In the genomic region with DNA sequence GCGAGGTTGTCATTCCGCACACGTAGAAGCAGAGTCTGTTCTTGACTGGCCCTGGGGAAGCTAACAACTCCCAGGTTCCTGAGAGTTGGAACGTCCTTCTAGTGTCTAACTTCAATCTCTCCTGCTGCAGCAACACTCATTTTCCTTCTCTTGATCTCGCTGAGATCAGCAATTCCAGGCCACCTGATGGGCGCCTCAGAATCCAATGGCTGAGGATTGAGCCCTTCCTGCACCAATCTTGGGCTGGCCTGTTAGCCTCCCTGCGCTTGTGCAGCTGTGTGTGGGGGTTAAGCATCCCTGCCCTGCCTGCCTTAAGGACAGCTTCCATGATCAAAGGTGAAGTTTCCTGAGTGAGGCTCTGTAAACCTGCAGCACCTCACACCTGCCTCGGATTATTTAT, we compare ENCODE assay signal across 18 cellular contexts.
DNase-seq lines count a peak whose midpoint lies in the region; ATAC-seq and TF ChIP-seq lines count a peak whose summit lies in the region.
"Had no signal": no experiment of that assay in that cellular context is flagged by ENCODE, and none has a peak within 500 bp of the region (broad histone marks: within the 10 kb centered on the region; RNA-seq: fewer than 3 reads in every experiment).

No MANE protein-coding gene starts in this region.

- H3K79me2 ChIP-seq in neural progenitor cell (ENCODE audit: low read depth): no peaks in the 10 kb centered on the region

- H3F3A ChIP-seq in neural progenitor cell (ENCODE audit: low read depth): peaks cover 10% of the 10 kb centered on the region

- H4K20me1 ChIP-seq in BLaER1 treated with 17β-estradiol and CSF1 and Interleukin-3, amounts not matched to agents 10 nM and 100 nM: peaks cover 0 to 88% (median 5%) of the 10 kb centered on the region in 11 experiments; a peak in 12 of 22 replicates
- no peaks in the 10 kb centered on the region for H4K20me1 ChIP-seq in neural progenitor cell (ENCODE audit: low read depth)

- H3K27ac Mint-ChIP-seq in chondrocyte (ENCODE audit: unreplicated experiment) (no peak overlapping the region), neural progenitor cell (peak overlapping the region; percentile 73)
- H3K27ac Mint-ChIP-seq: CD8-positive, alpha-beta T cell had no signal

- H3K4me2 ChIP-seq in BLaER1 treated with 17β-estradiol and CSF1 and Interleukin-3, amounts not matched to agents 10 nM and 100 nM: peak overlapping the region in 9 of 11 experiments; percentile 64 to 87 (median 84); a peak in 17 of 22 replicates
- H3K4me2 ChIP-seq in neural progenitor cell: no peak overlapping the region

- H3K27ac ChIP-seq in BLaER1 treated with 17β-estradiol and CSF1 and Interleukin-3, amounts not matched to agents 10 nM and 100 nM: peak overlapping the region in 2 of 11 experiments; percentile 25 to 62; a peak in 2 of 22 replicates
- no peak overlapping the region for H3K27ac ChIP-seq in neural progenitor cell
- H3K27ac ChIP-seq: Peyer's patch, SK-N-MC had no signal

- H3K4me1 Mint-ChIP-seq in chondrocyte (ENCODE audit: low read depth) (peaks cover 24% of the 10 kb centered on the region), neural progenitor cell (peaks cover 21% of the 10 kb centered on the region)

- H3K27me3 ChIP-seq in BLaER1 treated with 17β-estradiol and CSF1 and Interleukin-3, amounts not matched to agents 10 nM and 100 nM: peaks cover 0 to 98% (median 0%) of the 10 kb centered on the region in 11 experiments; a peak in 11 of 22 replicates
- no peaks in the 10 kb centered on the region for H3K27me3 ChIP-seq in neural progenitor cell
- H3K27me3 ChIP-seq: BE2C, Peyer's patch had no signal

- no peak overlapping the region for H3K4me3 ChIP-seq in BLaER1 treated with 17β-estradiol and CSF1 and Interleukin-3, amounts not matched to agents 10 nM and 100 nM
- H3K4me3 ChIP-seq in neural progenitor cell: no peak overlapping the region
- H3K4me3 ChIP-seq: GM12878, Peyer's patch, SK-N-MC had no signal

- H3K9ac ChIP-seq in BLaER1 treated with 17β-estradiol and CSF1 and Interleukin-3, amounts not matched to agents 10 nM and 100 nM: no peak overlapping the region; a peak in 2 of 22 replicates
- H3K9ac ChIP-seq in neural progenitor cell: no peak overlapping the region

- H3K36me3 Mint-ChIP-seq in chondrocyte (ENCODE audit: low read depth) (no peaks in the 10 kb centered on the region), neural progenitor cell (no peaks in the 10 kb centered on the region)
- H3K36me3 Mint-ChIP-seq: CD8-positive, alpha-beta T cell had no signal

- no peak overlapping the region for H2AFZ ChIP-seq in neural progenitor cell (replicated peaks)

- H3K4me3 Mint-ChIP-seq in chondrocyte (ENCODE audit: unreplicated experiment) (no peak overlapping the region), neural progenitor cell (no peak overlapping the region)
- H3K4me3 Mint-ChIP-seq: CD8-positive, alpha-beta T cell had no signal

- ATAC-seq in activated CD4-positive, CD25-positive, alpha-beta regulatory T cell treated with anti-CD3 and anti-CD28 coated beads, Interleukin-2, amount 50 U/mL, for 24 hours: no peak
- ATAC-seq in omental fat pad (ENCODE audit: low FRiP score): no peak
- ATAC-seq in GM18867 (IDR thresholded peaks at IDR 0.05; ENCODE audit: unreplicated experiment): no peak
- ATAC-seq: CD8-positive, alpha-beta T cell; GM12878 had no signal

- peaks cover 10% of the 10 kb centered on the region for H3K27me3 Mint-ChIP-seq in chondrocyte (ENCODE audit: low read depth)
- H3K27me3 Mint-ChIP-seq in neural progenitor cell (ENCODE audit: insufficient read depth, low read depth): peaks cover 5% of the 10 kb centered on the region

- H3K4me1 ChIP-seq in BLaER1 treated with 17β-estradiol and CSF1 and Interleukin-3, amounts not matched to agents 10 nM and 100 nM: peaks cover 20 to 74% (median 66%) of the 10 kb centered on the region in 10 experiments
- H3K4me1 ChIP-seq in neural progenitor cell: peaks cover 12% of the 10 kb centered on the region

- TF ChIP-seq CTCF in chondrocyte (IDR thresholded peaks at IDR 0.05): no peak
- TF ChIP-seq CTCF in neural progenitor cell (IDR thresholded peaks at IDR 0.05): no peak
- no peak for TF ChIP-seq CTCF in omental fat pad (IDR thresholded peaks at IDR 0.05)

- no peaks in the 10 kb centered on the region for H3K36me3 ChIP-seq in BLaER1 treated with 17β-estradiol and CSF1 and Interleukin-3, amounts not matched to agents 10 nM and 100 nM
- H3K36me3 ChIP-seq in neural progenitor cell: no peaks in the 10 kb centered on the region
- H3K36me3 ChIP-seq: BE2C, Peyer's patch had no signal

- H3K9me3 ChIP-seq in BLaER1 treated with 17β-estradiol and CSF1 and Interleukin-3, amounts not matched to agents 10 nM and 100 nM (replicated peaks in 1 of 11): no peaks in the 10 kb centered on the region
- no peaks in the 10 kb centered on the region for H3K9me3 ChIP-seq in neural progenitor cell (ENCODE audit: low read depth)
- H3K9me3 ChIP-seq: BE2C, Peyer's patch had no signal

- peak; percentile 8 for DNase-seq in activated CD4-positive, CD25-positive, alpha-beta regulatory T cell treated with anti-CD3 and anti-CD28 coated beads, Interleukin-2, amount 50 U/mL, for 72 hours
- DNase-seq in chondrocyte (ENCODE audit: low spot score) (peak; percentile 13), neural progenitor cell (ENCODE audit: low spot score) (peak; percentile 38), omental fat pad (ENCODE audit: low spot score) (no peak), NCI-H2029 (lab: John Stamatoyannopoulos, UW) (no peak)
- DNase-seq: 8988T; CD8-positive, alpha-beta T cell; GOT3; NCI-H1417 treated with DMSO at 0.1 percent for 48 hours; NCI-H187 treated with DMSO at 0.1 percent for 48 hours; NCI-H526 had no signal

- peaks cover 2% of the 10 kb centered on the region for H3K9me3 Mint-ChIP-seq in chondrocyte (ENCODE audit: low read depth)
- H3K9me3 Mint-ChIP-seq in neural progenitor cell: no peaks in the 10 kb centered on the region
- H3K9me3 Mint-ChIP-seq: CD8-positive, alpha-beta T cell had no signal

Comparison
In these comparisons a context has a peak if more than half of its experiments do, and no peak if none do; other contexts are left out.
1. DNase-seq: peak in activated CD4-positive, CD25-positive, alpha-beta regulatory T cell treated with anti-CD3 and anti-CD28 coated beads, Interleukin-2, amount 50 U/mL, for 72 hours (single experiment), chondrocyte (single experiment) and neural progenitor cell (single experiment); none in omental fat pad (single experiment) and NCI-H2029 (single experiment).